In genomic region chr18:57057890-57058289, GRCh38 we compare ENCODE assay signal across 12 cellular contexts.
DNase-seq lines count a peak whose midpoint lies in the region; ATAC-seq and TF ChIP-seq lines count a peak whose summit lies in the region.
"Had no signal": no experiment of that assay in that cellular context is flagged by ENCODE, and none has a peak within 500 bp of the region (broad histone marks: within the 10 kb centered on the region; RNA-seq: fewer than 3 reads in every experiment).

No MANE protein-coding gene starts in this region.

- H3K27me3 Mint-ChIP-seq in stimulated activated naive CD8-positive, alpha-beta T cell treated with anti-CD3 and anti-CD28 coated beads, Interleukin-15, amount 100 ng/mL, for 72 hours = peaks cover 22% of the 10 kb centered on the region

- no peaks in the 10 kb centered on the region for H3K9me3 ChIP-seq in mammary epithelial cell (replicated peaks; ENCODE audit: insufficient read depth, low read length)
- H3K9me3 ChIP-seq: right atrium auricular region had no signal

- peaks cover 6 to 14% of the 10 kb centered on the region in 2 donors for H3K9me3 Mint-ChIP-seq in stimulated activated naive CD8-positive, alpha-beta T cell treated with anti-CD3 and anti-CD28 coated beads, Interleukin-15, amount 100 ng/mL, for 72 hours

- TF ChIP-seq CTCF in mammary epithelial cell (conservative IDR thresholded peaks at IDR 0.05 in 1 of 2, IDR thresholded peaks at IDR 0.05 in 1 of 2; ENCODE audit: extremely low read depth in 1 of 2, insufficient read depth in 1 of 2, low read depth in 1 of 2, low read length in 2 of 2) = no peak

- CTCF ChIA-PET in mammary epithelial cell (lab: Charles Lee; ENCODE audit: low non-redundant PET) = no interaction called here

- H3K9ac ChIP-seq in mammary epithelial cell (ENCODE audit: insufficient read depth, low read length) = no peak overlapping the region

- H3K36me3 ChIP-seq in mammary epithelial cell (ENCODE audit: insufficient read depth, low read length) = no peaks in the 10 kb centered on the region
- H3K36me3 ChIP-seq: right atrium auricular region had no signal

- dilution Hi-C loops in mammary epithelial cell (cut with HindIII; ENCODE audit: low sequenced_read_pairs) = no loop called here

- no peaks in the 10 kb centered on the region for H3K4me1 ChIP-seq in mammary epithelial cell (ENCODE audit: insufficient read depth, low read length)
- H3K4me1 ChIP-seq: right atrium auricular region had no signal

- H3K4me1 Mint-ChIP-seq in stimulated activated naive CD8-positive, alpha-beta T cell treated with anti-CD3 and anti-CD28 coated beads, Interleukin-15, amount 100 ng/mL, for 72 hours = peaks cover 9% of the 10 kb centered on the region

- no peak overlapping the region for H3K27ac Mint-ChIP-seq in stimulated activated naive CD8-positive, alpha-beta T cell treated with anti-CD3 and anti-CD28 coated beads, Interleukin-15, amount 100 ng/mL, for 72 hours
- H3K27ac Mint-ChIP-seq: naive thymus-derived CD4-positive, alpha-beta T cell had no signal

- H3K4me3 ChIP-seq in mammary epithelial cell (replicated peaks in 1 of 3; ENCODE audit: insufficient read depth in 1 of 3, low read depth in 2 of 3, low read length in 3 of 3) = no peak overlapping the region
- H3K4me3 ChIP-seq: right atrium auricular region had no signal

- ATAC-seq in GM21717 (IDR thresholded peaks at IDR 0.05; ENCODE audit: unreplicated experiment) (peak; percentile 77), HG03175 (IDR thresholded peaks at IDR 0.05; ENCODE audit: unreplicated experiment) (peak; percentile 77)
- ATAC-seq in stimulated activated naive CD8-positive, alpha-beta T cell treated with anti-CD3 and anti-CD28 coated beads, Interleukin-15, amount 100 ng/mL, for 72 hours = peak; percentile 97
- ATAC-seq: left colon; naive thymus-derived CD4-positive, alpha-beta T cell had no signal

- DNase-seq in stimulated activated CD4-positive, alpha-beta T cell treated with anti-CD3 and anti-CD28 coated beads, Interleukin-1b, Interleukin-23, amount 100 ng/mL, for 48 hours = peak; percentile 16
- no peak for DNase-seq in stimulated activated CD4-positive, alpha-beta T cell treated with anti-CD3 and anti-CD28 coated beads, Interleukin-4, amount 100 ng/mL, for 4 hours
- DNase-seq in stimulated activated naive CD8-positive, alpha-beta T cell treated with anti-CD3 and anti-CD28 coated beads, Interleukin-15, amount 100 ng/mL, for 72 hours = peak in 1 of 2 donors; percentile 64
- no peak for DNase-seq in NCI-H774 (lab: John Stamatoyannopoulos, UW)
- no peak for DNase-seq in mammary epithelial cell
- no peak for DNase-seq in iPS-NIHi7 (ENCODE audit: extremely low spot score)
- DNase-seq: left colon; naive thymus-derived CD4-positive, alpha-beta T cell; SIG-M5 had no signal

- in situ Hi-C loops in mammary epithelial cell (cut with MboI; ENCODE audit: low sequenced_read_pairs in 2 of 2) = no loop called here

- no peak overlapping the region for H3K4me2 ChIP-seq in mammary epithelial cell (ENCODE audit: insufficient read depth, low read depth, low read length)

- H4K20me1 ChIP-seq in mammary epithelial cell (ENCODE audit: insufficient read depth, low read length) = no peaks in the 10 kb centered on the region

- no peak overlapping the region for H2AFZ ChIP-seq in mammary epithelial cell (ENCODE audit: low read depth, low read length)

- no peaks in the 10 kb centered on the region for H3K79me2 ChIP-seq in mammary epithelial cell (ENCODE audit: insufficient read depth, low read length)

- no TSS peak for BruUV-seq in mammary epithelial cell (replicated peaks; lab: Mats Ljungman, UMichigan)

- peak overlapping the region in 1 of 2 donors; percentile 2 for H3K4me3 Mint-ChIP-seq in stimulated activated naive CD8-positive, alpha-beta T cell treated with anti-CD3 and anti-CD28 coated beads, Interleukin-15, amount 100 ng/mL, for 72 hours
- H3K4me3 Mint-ChIP-seq: naive thymus-derived CD4-positive, alpha-beta T cell had no signal

- H3K27me3 ChIP-seq in mammary epithelial cell (ENCODE audit: insufficient read depth, low read length) = peaks cover 3% of the 10 kb centered on the region
- H3K27me3 ChIP-seq: right atrium auricular region had no signal

- 66% methylated on average over 4 of the region's 6 CpGs for WGBS in mammary epithelial cell (ENCODE audit: low coverage, missing lambda C conversion rate)

- no peak overlapping the region for H3K27ac ChIP-seq in mammary epithelial cell (ENCODE audit: insufficient read depth, low read depth, low read length)
- H3K27ac ChIP-seq: right atrium auricular region had no signal

- intact Hi-C loops in mammary epithelial cell (cut with micrococcal nuclease) = no loop called here
